1 cellular context compared by ENCODE assay signal in genomic region chr3:32282578-32282977, GRCh38.
TF ChIP-seq lines count a peak whose summit lies in the region.

No MANE protein-coding gene starts in this region.

TF ChIP-seq in GM23338, 12 proteins besides CTCF, POLR2A, EP300 and RAD21 (continued from another document):
- TF ChIP-seq ZNF462 (CRISPR knock-in tag; IDR thresholded peaks at IDR 0.05), result no peak
- no peak for TF ChIP-seq NANOG (IDR thresholded peaks at IDR 0.05; ENCODE audit: borderline replicate concordance)
